Comparison of ENCODE assay signal across 7 cellular contexts in the genomic region with DNA sequence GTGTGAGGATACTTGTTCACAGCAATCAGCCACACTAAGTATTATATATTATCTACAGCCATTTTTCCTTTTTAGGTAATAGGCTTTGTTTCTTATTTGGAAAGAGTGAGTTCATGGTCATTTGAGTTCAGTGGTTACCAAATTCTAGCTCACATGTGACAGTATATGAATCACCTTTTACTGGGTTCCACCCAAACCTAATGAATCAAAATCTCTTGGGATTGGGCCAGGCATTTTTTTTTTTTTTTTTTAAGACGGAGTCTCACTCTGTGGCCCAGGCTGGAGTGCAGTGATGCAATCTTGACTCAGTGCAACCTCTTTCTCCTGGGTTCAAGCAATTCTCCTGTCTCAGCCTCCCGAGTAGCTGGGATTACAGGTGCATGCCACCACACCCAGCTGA. TPM values are rescaled to one million over a fixed set of nuclear protein-coding genes. Genes with fewer than 3 reads are reported as not detected.
A peak's percentile ranks its signal among the peaks of the same experiment; 100 is the strongest.
DNase-seq lines count a peak whose midpoint lies in the region; ATAC-seq, FAIRE-seq and TF ChIP-seq lines count a peak whose summit lies in the region.
"Not testable (repeated sequence)": the region's sequence is repeated elsewhere in the genome, so short reads cannot be mapped to it uniquely, and the experiment has no call there.

No MANE protein-coding gene starts in this region.

- POLR2A ChIA-PET in RWPE1 (lab: Yijun Ruan, JAX; ENCODE audit: low non-redundant PET) = not testable (repeated sequence)

- peak; percentile 82 for DNase-seq in EL
- peak; percentile 34 for DNase-seq in HTR-8/SVneo (ENCODE audit: insufficient read length, low spot score)
- DNase-seq in RWPE1 (ENCODE audit: low spot score) = peak; percentile 84
- peak; percentile 72 for DNase-seq in astrocyte of the hippocampus (ENCODE audit: low read depth, low spot score)
- peak; percentile 90 for DNase-seq in iris pigment epithelial cell (ENCODE audit: low read depth)
- DNase-seq in renal cortical epithelial cell (ENCODE audit: low read depth) = peak; percentile 92

- peak overlapping the region; percentile 78 for H3K27ac ChIP-seq in RWPE1

- CTCF ChIA-PET in RWPE1 (lab: Yijun Ruan, JAX) = interaction anchor here (0.6 to 0.9 kb wide), 2 partner anchors 39 to 73 kb away, joined by 4 to 8 read pairs; no protein-coding TSS in a partner anchor

- TF ChIP-seq CTCF in RWPE1 (conservative IDR thresholded peaks at IDR 0.05; ENCODE audit: low read depth) = not testable (repeated sequence)

- not testable (repeated sequence) for FAIRE-seq in HTR-8/SVneo (lab: Jason Lieb, UNC)

- ATAC-seq in esophagus mucosa = peak; percentile 87

RNA-seq across cellular contexts. Expression of a gene that starts 27.8 kb away (rescaled TPM):
- 93.3 TPM for total RNA-seq in esophagus mucosa
- 94.7 and 105 TPM in 2 replicates for total RNA-seq in renal cortical epithelial cell

RNA-seq across cellular contexts. Expression of a gene that starts 28.1 kb away (rescaled TPM):
- total RNA-seq in esophagus mucosa (16.5 TPM), renal cortical epithelial cell (44.8 and 62.9 TPM in 2 replicates)

Comparison
In these comparisons a context has a peak if more than half of its experiments do, and no peak if none do; other contexts are left out.
1. Peak in every context shown above with its lines: DNase-seq, ATAC-seq and H3K27ac ChIP-seq.
2. DNase-seq: peak in every context shown above with its lines; median percentile 92 in renal cortical epithelial cell; 90 in iris pigment epithelial cell; 84 in RWPE1; 82 in EL; 72 in astrocyte of the hippocampus; 34 in HTR-8/SVneo.